ENCODE assay signal across 9 cellular contexts in genomic region chr10:115436999-115437398, GRCh38.
"Had no signal": no experiment of that assay in that cellular context is flagged by ENCODE, and none has a peak within 500 bp of the region (broad histone marks: within the 10 kb centered on the region; RNA-seq: fewer than 3 reads in every experiment).

No MANE protein-coding gene starts in this region.

- DNase-seq: GM23248, GOT3, H7, H9, HCEC 1CT, HFFc6 had no signal

- H3K36me3 ChIP-seq: HAP-1 had no signal

- H3K9me3 ChIP-seq: HAP-1 had no signal

- H2AFZ ChIP-seq: GM23248, GM23338 had no signal

- ATAC-seq: GM23338, HCT116 had no signal

- H3K9ac ChIP-seq: GM23248 had no signal

- H3K4me2 ChIP-seq: GM23338 had no signal

- H3K4me1 ChIP-seq: HAP-1 had no signal

- H3K4me3 ChIP-seq: GM23248, GM23338, HAP-1 had no signal

- H3K27ac ChIP-seq: GM23248 had no signal
